ENCODE assay signal across 15 cellular contexts in genomic region chr1:115084902-115085505, GRCh38. TPM values are rescaled to one million over a fixed set of nuclear protein-coding genes. Genes with fewer than 3 reads are reported as not detected.
DNase-seq lines count a peak whose midpoint lies in the region; ATAC-seq and TF ChIP-seq lines count a peak whose summit lies in the region.
"Had no signal": no experiment of that assay in that cellular context is flagged by ENCODE, and none has a peak within 500 bp of the region (broad histone marks: within the 10 kb centered on the region; RNA-seq: fewer than 3 reads in every experiment).

No MANE protein-coding gene starts in this region.

- H3F3A ChIP-seq in SK-N-SH (replicated peaks; ENCODE audit: insufficient read depth) = no peaks in the 10 kb centered on the region

- H3K4me2 ChIP-seq in SK-N-SH = no peak overlapping the region

- H3K27ac ChIP-seq in SK-N-SH (ENCODE audit: low read depth in 2 of 2, low read length in 1 of 2) = peak overlapping the region in 1 of 2 experiments; percentile 67; a peak in 2 of 4 replicates
- peak overlapping the region; percentile 44 to 58 for H3K27ac ChIP-seq in mucosa of rectum (ENCODE audit: low read depth in 2 of 2, low read length in 2 of 2)
- peak overlapping the region; percentile 4 for H3K27ac ChIP-seq in subcutaneous abdominal adipose tissue (ENCODE audit: low read depth, low read length)
- H3K27ac ChIP-seq in adrenal gland = no peak overlapping the region
- H3K27ac ChIP-seq: C4-2B had no signal

- no peak overlapping the region for H3K9ac ChIP-seq in SK-N-SH
- no peak overlapping the region for H3K9ac ChIP-seq in mucosa of rectum (ENCODE audit: low read depth in 1 of 2, low read length in 2 of 2)
- H3K9ac ChIP-seq in subcutaneous abdominal adipose tissue (ENCODE audit: low read length in 5 of 5) = peak overlapping the region in 1 of 5 donors; percentile 28

- no peak overlapping the region for H3K4me3 ChIP-seq in SK-N-SH (ENCODE audit: low read depth in 2 of 2, low read length in 1 of 2)
- no peak overlapping the region for H3K4me3 ChIP-seq in mucosa of rectum (ENCODE audit: low read length in 2 of 2)
- no peak overlapping the region for H3K4me3 ChIP-seq in subcutaneous abdominal adipose tissue (ENCODE audit: low read depth in 1 of 5, low read length in 5 of 5)
- no peak overlapping the region for H3K4me3 ChIP-seq in adrenal gland

- no peak for ATAC-seq in HG03280 (IDR thresholded peaks at IDR 0.05; ENCODE audit: unreplicated experiment)
- ATAC-seq: activated T-cell treated with anti-CD3 and anti-CD28 coated beads, Interleukin-2, amount 50 U/mL, for 4 hours had no signal

- WGBS in SK-N-SH (ENCODE audit: low lambda C conversion rate) = 77% methylated on average over 7 of the region's 9 CpGs
- WGBS in adrenal gland, 4 donors = 46 to 61% (median 53%) methylated on average over 9 of the region's 9 CpGs

- peaks cover 1% of the 10 kb centered on the region for H3K27me3 Mint-ChIP-seq in endothelial cell (ENCODE audit: unreplicated experiment)

- POLR2A ChIA-PET in SK-N-SH (lab: Yijun Ruan, JAX) = no interaction called here

- TF ChIP-seq POLR2A in adrenal gland (IDR thresholded peaks at IDR 0.05) (no peak), erythroblast (IDR thresholded peaks at IDR 0.05; ENCODE audit: low read length) (no peak)

- peak overlapping the region; percentile 81 for H3K4me3 Mint-ChIP-seq in endothelial cell (ENCODE audit: unreplicated experiment)
- H3K4me3 Mint-ChIP-seq: activated T-cell treated with anti-CD3 and anti-CD28 coated beads, Interleukin-2, amount 50 U/mL, for 4 hours had no signal

- H3K4me1 Mint-ChIP-seq in endothelial cell (ENCODE audit: unreplicated experiment) = peaks cover 45% of the 10 kb centered on the region

- no peak overlapping the region for H2AFZ ChIP-seq in SK-N-SH (ENCODE audit: low read depth)

- H3K9me3 ChIP-seq in SK-N-SH (no peaks in the 10 kb centered on the region), mucosa of rectum (ENCODE audit: control insufficient read depth in 2 of 2, low read length in 2 of 2) (no peaks in the 10 kb centered on the region), subcutaneous abdominal adipose tissue (ENCODE audit: control insufficient read depth in 5 of 5, low read length in 5 of 5) (no peaks in the 10 kb centered on the region), adrenal gland (replicated peaks in 1 of 3) (no peaks in the 10 kb centered on the region)

- CTCF ChIA-PET in SK-N-SH (lab: Yijun Ruan, JAX) = interaction anchor here (1.0 to 7.0 kb wide), 5 partner anchors 27 to 384 kb away, joined by 3 to 46 read pairs (median 6); no protein-coding TSS in a partner anchor

- H3K4me1 ChIP-seq in SK-N-SH (ENCODE audit: control insufficient read depth in 1 of 2, insufficient read depth in 2 of 2, low read depth in 1 of 2, low read length in 1 of 2) = peaks cover 4 to 21% of the 10 kb centered on the region in 2 experiments; a peak in 3 of 4 replicates
- H3K4me1 ChIP-seq in mucosa of rectum (ENCODE audit: control insufficient read depth in 2 of 2, insufficient read depth in 2 of 2, low read length in 2 of 2) = peaks cover 5 to 10% of the 10 kb centered on the region in 2 donors
- peaks cover under 1 to 37% (median 10%) of the 10 kb centered on the region in 5 donors for H3K4me1 ChIP-seq in subcutaneous abdominal adipose tissue (ENCODE audit: control insufficient read depth in 5 of 5, insufficient read depth in 5 of 5, low read length in 5 of 5)
- peaks cover 0 to 4% of the 10 kb centered on the region in 2 donors for H3K4me1 ChIP-seq in adrenal gland (replicated peaks in 1 of 2)

- H3K27ac Mint-ChIP-seq in endothelial cell (ENCODE audit: unreplicated experiment) = peak overlapping the region; percentile 100

- DNase-seq in SK-N-SH (peak; percentile 56), endothelial cell (ENCODE audit: low spot score) (peak; percentile 37), middle frontal gyrus (ENCODE audit: extremely low spot score, low spot score) (no peak), adrenal gland (no peak), erythroblast (lab: John Stamatoyannopoulos, UW) (no peak)
- DNase-seq: activated CD4-positive, alpha-beta T cell treated with anti-CD3 and anti-CD28 coated beads for 1 hour; activated T-cell treated with anti-CD3 and anti-CD28 coated beads, Interleukin-2, amount 50 U/mL, for 4 hours; NCI-H1417 treated with DMSO at 0.1 percent for 48 hours; posterior cingulate gyrus; stimulated activated CD4-positive, alpha-beta T cell treated with anti-CD3 and anti-CD28 coated beads, Interleukin-4, amount 100 ng/mL, for 1 hour; stimulated activated naive CD4-positive, alpha-beta T cell had no signal

- H3K9me3 Mint-ChIP-seq in endothelial cell (ENCODE audit: unreplicated experiment) = no peaks in the 10 kb centered on the region
- H3K9me3 Mint-ChIP-seq: activated T-cell treated with anti-CD3 and anti-CD28 coated beads, Interleukin-2, amount 50 U/mL, for 4 hours had no signal

- H3K79me2 ChIP-seq in SK-N-SH (ENCODE audit: insufficient read depth) = no peaks in the 10 kb centered on the region

- H3K36me3 ChIP-seq in SK-N-SH (replicated peaks in 1 of 2; ENCODE audit: control insufficient read depth in 1 of 2, insufficient read depth in 2 of 2, low read length in 1 of 2) (no peaks in the 10 kb centered on the region), mucosa of rectum (ENCODE audit: control insufficient read depth in 2 of 2, insufficient read depth in 2 of 2, low read length in 2 of 2) (no peaks in the 10 kb centered on the region), subcutaneous abdominal adipose tissue (ENCODE audit: control insufficient read depth in 5 of 5, insufficient read depth in 5 of 5, low read length in 5 of 5) (no peaks in the 10 kb centered on the region), adrenal gland (replicated peaks in 1 of 2) (no peaks in the 10 kb centered on the region)

- H4K20me1 ChIP-seq in SK-N-SH (ENCODE audit: insufficient read depth) = no peaks in the 10 kb centered on the region

- H3K9me2 ChIP-seq in SK-N-SH = no peaks in the 10 kb centered on the region

- no peaks in the 10 kb centered on the region for H3K36me3 Mint-ChIP-seq in endothelial cell (ENCODE audit: low read depth, unreplicated experiment)

- TF ChIP-seq RAD21 in SK-N-SH (IDR thresholded peaks at IDR 0.05; ENCODE audit: low read length) = 0 out of 2 replicates have a peak, but pooled peaks have one; percentile 3

- H3K27me3 ChIP-seq in SK-N-SH (ENCODE audit: insufficient read depth) (no peaks in the 10 kb centered on the region), mucosa of rectum (ENCODE audit: control insufficient read depth in 2 of 2, insufficient read depth in 2 of 2, low read length in 2 of 2) (no peaks in the 10 kb centered on the region), subcutaneous abdominal adipose tissue (ENCODE audit: control insufficient read depth in 5 of 5, insufficient read depth in 4 of 5, low read length in 5 of 5) (peaks cover 0 to 4% (median 0%) of the 10 kb centered on the region in 5 donors), adrenal gland (peaks cover 18% of the 10 kb centered on the region)

- TF ChIP-seq CTCF in SK-N-SH (IDR thresholded peaks at IDR 0.05) (no peak), endothelial cell (IDR thresholded peaks at IDR 0.05; ENCODE audit: unreplicated experiment) (no peak), adrenal gland (IDR thresholded peaks at IDR 0.05) (no peak)

- TF ChIP-seq EP300 in SK-N-SH (IDR thresholded peaks at IDR 0.05; ENCODE audit: borderline replicate concordance in 1 of 2, low read depth in 1 of 2, low read length in 1 of 2) = peak in 1 of 2 experiments; percentile 64; a peak in 2 of 4 replicates

- intact Hi-C loops in adrenal gland (cut with DNase I) = no loop called here

TF ChIP-seq in SK-N-SH, 30 proteins besides CTCF, POLR2A, EP300 and RAD21:
- no peak for TF ChIP-seq ZBTB33 (IDR thresholded peaks at IDR 0.05; ENCODE audit: borderline replicate concordance, low read depth)
- TF ChIP-seq GABPA (IDR thresholded peaks at IDR 0.05; ENCODE audit: low read depth) = no peak
- TF ChIP-seq GATA2 (CRISPR knock-in tag; IDR thresholded peaks at IDR 0.05) = peak; percentile 81

RNA-seq across cellular contexts. Expression of gene TSPAN2, which starts 4.3 kb away (rescaled TPM):
- 0.21 and 0.23 TPM in 2 replicates for polyA plus RNA-seq in SK-N-SH (2012; rRNA removed)
- 0.28 and 0.50 TPM in 2 replicates for polyA plus RNA-seq in SK-N-SH (2012; cell fraction: cytosol; rRNA removed)
- polyA plus RNA-seq in SK-N-SH (2012; cell fraction: nucleus; rRNA removed) = 0.13 and 0.20 TPM in 2 replicates
- total RNA-seq in endothelial cell (ENCODE audit: unreplicated experiment) = 57.9 TPM
- 1 to 10 TPM in 1 of 8 donors, under 1 TPM in 7; 0.28 to 1.4 (median 0.71) TPM for total RNA-seq in adrenal gland
- 1 to 10 TPM in 1 of 3 donors, under 1 TPM in 2; 0.38 to 1.5 (median 0.56) TPM for polyA plus RNA-seq in adrenal gland

RNA-seq across cellular contexts. Expression of gene TSHB, which starts 55.4 kb away (rescaled TPM):
- polyA plus RNA-seq in SK-N-SH (2012; rRNA removed) = not detected in 2 replicates
- not detected in 2 replicates for polyA plus RNA-seq in SK-N-SH (2012; cell fraction: cytosol; rRNA removed)
- not detected in 2 replicates for polyA plus RNA-seq in SK-N-SH (2012; cell fraction: nucleus; rRNA removed)
- not detected for total RNA-seq in endothelial cell (ENCODE audit: unreplicated experiment)
- not detected for total RNA-seq in adrenal gland
- polyA plus RNA-seq in adrenal gland = not detected
- total RNA-seq: activated T-cell treated with anti-CD3 and anti-CD28 coated beads, Interleukin-2, amount 50 U/mL, for 4 hours had no signal

Comparison
In these comparisons a context has a peak if more than half of its experiments do, and no peak if none do; other contexts are left out.
1. DNase-seq: peak in SK-N-SH (single experiment) and endothelial cell (single experiment); none in middle frontal gyrus (single experiment), adrenal gland (0 of 7) and erythroblast (0 of 2).
2. H3K27ac ChIP-seq: peak in mucosa of rectum (2 of 2) and subcutaneous abdominal adipose tissue (single experiment); none in adrenal gland (0 of 5).
3. RNA of gene TSPAN2, which starts 4.3 kb away (total RNA-seq): 57.9 TPM in endothelial cell (single experiment); 0.28 to 1.4 TPM in adrenal gland; every median in the first group is over 10 times any median in the second.